Comparison of ENCODE assay signal across 29 cellular contexts in the genomic region with DNA sequence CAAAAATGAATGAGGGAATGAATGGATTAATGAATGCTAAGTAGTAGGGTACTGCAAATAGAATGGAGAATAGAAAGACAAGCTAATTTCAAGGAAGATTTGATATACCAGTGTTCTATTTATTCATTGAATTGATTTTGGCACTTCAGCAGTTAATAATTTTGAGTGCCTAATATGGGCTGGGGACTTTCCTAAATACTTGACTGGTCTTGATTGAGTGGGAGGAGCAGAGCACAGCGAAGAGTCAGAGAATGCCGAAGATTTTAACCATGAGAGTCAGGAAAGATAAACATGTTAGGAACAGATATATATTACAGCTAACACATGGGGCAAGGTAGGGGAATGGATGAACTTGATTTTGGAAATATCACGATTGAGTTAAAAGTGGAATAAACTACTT. TPM values are rescaled to one million over a fixed set of nuclear protein-coding genes. Genes with fewer than 3 reads are reported as not detected.
DNase-seq lines count a peak whose midpoint lies in the region; ATAC-seq, FAIRE-seq and TF ChIP-seq lines count a peak whose summit lies in the region.
"Had no signal": no experiment of that assay in that cellular context is flagged by ENCODE, and none has a peak within 500 bp of the region (broad histone marks: within the 10 kb centered on the region; RNA-seq: fewer than 3 reads in every experiment).

No MANE protein-coding gene starts in this region.

- DNase-seq in GM12891 (ENCODE audit: insufficient read length, low spot score): no peak
- peak; percentile 55 for DNase-seq in amniotic epithelial cell (ENCODE audit: low read depth)
- DNase-seq in fibroblast of peridontal ligament (ENCODE audit: extremely low read depth): peak; percentile 25
- DNase-seq in smooth muscle cell (lab: John Stamatoyannopoulos, UW; ENCODE audit: unreplicated experiment): no peak
- no peak for DNase-seq in iPS-NIHi7 (ENCODE audit: extremely low spot score)
- no peak for DNase-seq in DMS53 treated with DMSO at 0.1 percent for 48 hours (lab: John Stamatoyannopoulos, UW; ENCODE audit: unreplicated experiment)
- DNase-seq: activated CD4-positive, alpha-beta T cell treated with anti-CD3 and anti-CD28 coated beads, Interleukin-2, amount 10 ng/mL, durations not matched to agents 7 days and 5 days; activated naive CD4-positive, alpha-beta T cell; activated T-cell treated with anti-CD3 and anti-CD28 coated beads, Interleukin-2, amount 50 U/mL, for 4 hours; colonic mucosa; DMS53; esophagus squamous epithelium; GF-D8; hypothalamus; left ventricle myocardium superior; NCI-H1048; NCI-H187; NCI-H526 treated with DMSO at 0.1 percent for 48 hours; nephron progenitor cell; ovary; Peyer's patch; retina; SIG-M5; SW 1271; T-helper 9 cell; upper lobe of left lung had no signal

- no peak overlapping the region for H3K4me3 ChIP-seq in smooth muscle cell
- H3K4me3 ChIP-seq: BLaER1 treated with 17β-estradiol and CSF1 and Interleukin-3, amounts not matched to agents 10 nM and 100 nM; colonic mucosa; esophagus squamous epithelium; gastroesophageal sphincter; ovary; Peyer's patch; upper lobe of left lung had no signal

- no peaks in the 10 kb centered on the region for H3K79me2 ChIP-seq in smooth muscle cell (ENCODE audit: low read depth)

- H4K20me1 ChIP-seq in smooth muscle cell (ENCODE audit: low read depth): no peaks in the 10 kb centered on the region
- H4K20me1 ChIP-seq: BLaER1 treated with 17β-estradiol and CSF1 and Interleukin-3, amounts not matched to agents 10 nM and 100 nM had no signal

- 48% methylated on average over 3 of the region's 3 CpGs for WGBS in smooth muscle cell (ENCODE audit: low lambda C conversion rate)

- no peaks in the 10 kb centered on the region for H3K27me3 ChIP-seq in smooth muscle cell (ENCODE audit: low read depth)
- H3K27me3 ChIP-seq: BLaER1 treated with 17β-estradiol and CSF1 and Interleukin-3, amounts not matched to agents 10 nM and 100 nM; colonic mucosa; esophagus squamous epithelium; gastroesophageal sphincter; ovary; Peyer's patch; upper lobe of left lung had no signal

- no peaks in the 10 kb centered on the region for H3F3A ChIP-seq in smooth muscle cell (ENCODE audit: low read depth)

- ATAC-seq in GM19463 (IDR thresholded peaks at IDR 0.05; ENCODE audit: unreplicated experiment): no peak
- ATAC-seq: activated T-cell treated with anti-CD3 and anti-CD28 coated beads, Interleukin-2, amount 50 U/mL, for 4 hours; gastroesophageal sphincter; left ventricle myocardium superior had no signal

- peak overlapping the region; percentile 56 for H3K9ac ChIP-seq in smooth muscle cell (ENCODE audit: low read depth)
- H3K9ac ChIP-seq: BLaER1 treated with 17β-estradiol and CSF1 and Interleukin-3, amounts not matched to agents 10 nM and 100 nM had no signal

- H3K9me3 ChIP-seq in smooth muscle cell (replicated peaks; ENCODE audit: low read depth): no peaks in the 10 kb centered on the region
- H3K9me3 ChIP-seq: BLaER1 treated with 17β-estradiol and CSF1 and Interleukin-3, amounts not matched to agents 10 nM and 100 nM; colonic mucosa; esophagus squamous epithelium; gastroesophageal sphincter; ovary; Peyer's patch; upper lobe of left lung had no signal

- TF ChIP-seq CTCF in smooth muscle cell (IDR thresholded peaks at IDR 0.05; ENCODE audit: borderline replicate concordance, insufficient read depth, poor library complexity, severe bottlenecking): no peak

- no peak for TF ChIP-seq POLR2A in GM12891 (IDR thresholded peaks at IDR 0.05; ENCODE audit: low read depth, low read length)

- H3K36me3 ChIP-seq in smooth muscle cell (ENCODE audit: low read depth): no peaks in the 10 kb centered on the region
- H3K36me3 ChIP-seq: BLaER1 treated with 17β-estradiol and CSF1 and Interleukin-3, amounts not matched to agents 10 nM and 100 nM; colonic mucosa; esophagus squamous epithelium; gastroesophageal sphincter; ovary; Peyer's patch; upper lobe of left lung had no signal

- H3K27ac ChIP-seq in smooth muscle cell (ENCODE audit: low read depth): peak overlapping the region; percentile 96
- H3K27ac ChIP-seq: colonic mucosa, ovary, Peyer's patch, upper lobe of left lung had no signal

- H3K4me2 ChIP-seq in smooth muscle cell: peak overlapping the region; percentile 4

- no peak overlapping the region for H2AFZ ChIP-seq in smooth muscle cell (ENCODE audit: low read depth)

- H3K4me1 ChIP-seq in smooth muscle cell (ENCODE audit: low read depth): no peaks in the 10 kb centered on the region
- H3K4me1 ChIP-seq: colonic mucosa had no signal

- peak; percentile 48 for FAIRE-seq in GM12891 (lab: Jason Lieb, UNC)

TF ChIP-seq in GM12891, 5 proteins besides CTCF, POLR2A, EP300 and RAD21:
- no peak for TF ChIP-seq PAX5 (IDR thresholded peaks at IDR 0.05; ENCODE audit: insufficient read depth, low read length, severe bottlenecking)
- no peak for TF ChIP-seq SPI1 (IDR thresholded peaks at IDR 0.05; ENCODE audit: low read depth, low read length)
- TF ChIP-seq TAF1 (IDR thresholded peaks at IDR 0.05; ENCODE audit: low read depth, low read length): no peak
- TF ChIP-seq POU2F2 (IDR thresholded peaks at IDR 0.05; ENCODE audit: low read depth, low read length): no peak
- no peak for TF ChIP-seq POLR2AphosphoS5 (IDR thresholded peaks at IDR 0.05; ENCODE audit: low read depth, low read length)

RNA-seq across cellular contexts. Expression of gene IL15, which starts 10.6 kb away (rescaled TPM):
- 7.3 TPM for polyA plus RNA-seq in GM12891 (2012; ENCODE audit: low read depth, missing spikeins)
- total RNA-seq in smooth muscle cell: 2.2 TPM in 2 replicates
- 0.73 and 1.6 TPM in 2 replicates for polyA plus RNA-seq in smooth muscle cell

Comparison
In these comparisons a context has a peak if more than half of its experiments do, and no peak if none do; other contexts are left out.
1. DNase-seq: peak in amniotic epithelial cell (single experiment) and fibroblast of peridontal ligament (single experiment); none in GM12891 (single experiment), smooth muscle cell (single experiment), iPS-NIHi7 (single experiment) and DMS53 treated with DMSO at 0.1 percent for 48 hours (single experiment).